In genomic region chr12:131012279-131013069, GRCh38 we compare ENCODE assay signal across 19 cellular contexts. TPM values are rescaled to one million over a fixed set of nuclear protein-coding genes. Genes with fewer than 3 reads are reported as not detected.
"Had no signal": no experiment of that assay in that cellular context is flagged by ENCODE, and none has a peak within 500 bp of the region (broad histone marks: within the 10 kb centered on the region; RNA-seq: fewer than 3 reads in every experiment).

No MANE protein-coding gene starts in this region.

- H3K9me3 Mint-ChIP-seq: activated CD4-positive, alpha-beta memory T cell treated with anti-CD3 and anti-CD28 coated beads for 36 hours; activated naive CD4-positive, alpha-beta T cell treated with anti-CD3 and anti-CD28 coated beads, Interleukin-2, amount 10 ng/mL, durations not matched to agents 7 days and 5 days; stimulated activated naive CD8-positive, alpha-beta T cell treated with anti-CD3 and anti-CD28 coated beads, Interleukin-15, Interleukin-2, amounts not matched to agents 100 ng/mL and 50 ng/mL, for 24 hours had no signal

- H3K27me3 Mint-ChIP-seq: activated CD8-positive, alpha-beta memory T cell treated with anti-CD3 and anti-CD28 coated beads, Interleukin-2, amount 10 ng/mL, durations not matched to agents 7 days and 5 days; stimulated activated naive CD8-positive, alpha-beta T cell treated with anti-CD3 and anti-CD28 coated beads, Interleukin-15, Interleukin-2, amounts not matched to agents 100 ng/mL and 50 ng/mL, for 24 hours had no signal

- DNase-seq: activated CD4-positive, alpha-beta memory T cell treated with anti-CD3 and anti-CD28 coated beads for 36 hours; activated CD8-positive, alpha-beta memory T cell treated with anti-CD3 and anti-CD28 coated beads, Interleukin-2, amount 10 ng/mL, durations not matched to agents 7 days and 5 days; activated naive CD4-positive, alpha-beta T cell treated with anti-CD3 and anti-CD28 coated beads, Interleukin-2, amount 10 ng/mL, durations not matched to agents 7 days and 5 days; activated T-cell treated with anti-CD3 and anti-CD28 coated beads, Interleukin-2, amount 50 U/mL, for 1 hour; dorsolateral prefrontal cortex; hypothalamus; naive thymus-derived CD8-positive, alpha-beta T cell; occipital lobe; spleen; T-helper 1 cell; testis had no signal

- H3K4me3 Mint-ChIP-seq: activated CD4-positive, alpha-beta memory T cell treated with anti-CD3 and anti-CD28 coated beads for 36 hours; activated CD8-positive, alpha-beta memory T cell treated with anti-CD3 and anti-CD28 coated beads, Interleukin-2, amount 10 ng/mL, durations not matched to agents 7 days and 5 days; activated naive CD4-positive, alpha-beta T cell treated with anti-CD3 and anti-CD28 coated beads, Interleukin-2, amount 10 ng/mL, durations not matched to agents 7 days and 5 days; naive thymus-derived CD8-positive, alpha-beta T cell; stimulated activated naive CD8-positive, alpha-beta T cell treated with anti-CD3 and anti-CD28 coated beads, Interleukin-15, Interleukin-2, amounts not matched to agents 100 ng/mL and 50 ng/mL, for 24 hours had no signal

- H3K27me3 ChIP-seq: cardiac muscle cell, spleen, testis had no signal

- H3K27ac ChIP-seq: cardiac muscle cell, prostate gland, SK-N-MC, spleen, testis, VCaP had no signal

- H3K4me1 ChIP-seq: prostate gland, spleen had no signal

- H3K9me3 ChIP-seq: prostate gland, spleen, testis had no signal

- H3K36me3 Mint-ChIP-seq: activated CD4-positive, alpha-beta memory T cell treated with anti-CD3 and anti-CD28 coated beads for 36 hours; activated CD8-positive, alpha-beta memory T cell treated with anti-CD3 and anti-CD28 coated beads, Interleukin-2, amount 10 ng/mL, durations not matched to agents 7 days and 5 days; activated naive CD4-positive, alpha-beta T cell treated with anti-CD3 and anti-CD28 coated beads, Interleukin-2, amount 10 ng/mL, durations not matched to agents 7 days and 5 days; naive thymus-derived CD8-positive, alpha-beta T cell had no signal

- H3K36me3 ChIP-seq: prostate gland, spleen had no signal

- H3K4me1 Mint-ChIP-seq: activated CD8-positive, alpha-beta memory T cell treated with anti-CD3 and anti-CD28 coated beads, Interleukin-2, amount 10 ng/mL, durations not matched to agents 7 days and 5 days; activated naive CD4-positive, alpha-beta T cell treated with anti-CD3 and anti-CD28 coated beads, Interleukin-2, amount 10 ng/mL, durations not matched to agents 7 days and 5 days had no signal

- H3K4me3 ChIP-seq: cardiac muscle cell, dorsolateral prefrontal cortex, lung, prostate gland, SK-N-MC, spleen, testis had no signal

- H3K27ac Mint-ChIP-seq: activated CD4-positive, alpha-beta memory T cell treated with anti-CD3 and anti-CD28 coated beads for 36 hours; activated CD8-positive, alpha-beta memory T cell treated with anti-CD3 and anti-CD28 coated beads, Interleukin-2, amount 10 ng/mL, durations not matched to agents 7 days and 5 days; activated naive CD4-positive, alpha-beta T cell treated with anti-CD3 and anti-CD28 coated beads, Interleukin-2, amount 10 ng/mL, durations not matched to agents 7 days and 5 days; stimulated activated naive CD8-positive, alpha-beta T cell treated with anti-CD3 and anti-CD28 coated beads, Interleukin-15, Interleukin-2, amounts not matched to agents 100 ng/mL and 50 ng/mL, for 24 hours had no signal

- ATAC-seq: activated CD8-positive, alpha-beta memory T cell treated with anti-CD3 and anti-CD28 coated beads, Interleukin-2, amount 10 ng/mL, durations not matched to agents 7 days and 5 days; esophagus mucosa; naive thymus-derived CD8-positive, alpha-beta T cell had no signal

RNA-seq across cellular contexts. Expression of gene ADGRD1, which starts 58.8 kb away (rescaled TPM):
- total RNA-seq: glomerular endothelial cell had no signal
